Comparison of ENCODE assay signal across 2 cellular contexts in the genomic region with DNA sequence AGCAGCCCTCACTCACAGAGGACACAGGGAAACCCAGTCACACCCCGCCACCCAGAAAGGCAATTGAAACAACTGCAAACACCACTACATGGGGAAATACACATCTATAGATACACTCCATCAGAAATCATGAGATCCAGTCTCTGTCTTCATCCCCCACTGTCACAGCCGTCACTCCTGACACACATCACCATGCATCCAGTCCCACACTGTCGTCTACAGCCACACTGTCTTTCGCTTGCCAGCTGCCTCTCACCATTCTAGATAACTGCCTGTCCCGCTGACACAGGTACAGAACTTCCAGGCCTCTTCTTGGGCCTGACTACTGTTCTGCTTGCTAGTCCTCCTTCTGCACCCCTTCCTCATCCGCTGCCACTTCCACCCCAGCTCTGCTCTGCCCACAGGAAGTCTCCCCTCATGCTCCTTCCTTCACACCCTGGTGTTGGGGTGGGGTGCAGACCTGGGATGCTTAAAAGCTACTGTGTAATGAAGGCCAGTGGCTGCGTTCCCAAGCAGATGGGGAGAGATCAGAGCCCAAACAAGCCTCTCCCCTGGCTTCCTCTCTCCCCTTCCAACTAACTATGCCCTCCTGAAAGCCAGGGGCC.
TF ChIP-seq lines count a peak whose summit lies in the region.

No MANE protein-coding gene starts in this region.

TF ChIP-seq in neural cell, 6 proteins besides CTCF, POLR2A, EP300 and RAD21:
- TF ChIP-seq EZH2 (IDR thresholded peaks at IDR 0.05; ENCODE audit: borderline replicate concordance, insufficient read depth, low read length, poor library complexity, severe bottlenecking) (no peak), POLR2AphosphoS5 (IDR thresholded peaks at IDR 0.05) (no peak), TAF1 (IDR thresholded peaks at IDR 0.05; ENCODE audit: low read depth) (no peak), SMC3 (conservative IDR thresholded peaks at IDR 0.05; ENCODE audit: poor library complexity) (no peak)
- TF ChIP-seq, protein P1, sequence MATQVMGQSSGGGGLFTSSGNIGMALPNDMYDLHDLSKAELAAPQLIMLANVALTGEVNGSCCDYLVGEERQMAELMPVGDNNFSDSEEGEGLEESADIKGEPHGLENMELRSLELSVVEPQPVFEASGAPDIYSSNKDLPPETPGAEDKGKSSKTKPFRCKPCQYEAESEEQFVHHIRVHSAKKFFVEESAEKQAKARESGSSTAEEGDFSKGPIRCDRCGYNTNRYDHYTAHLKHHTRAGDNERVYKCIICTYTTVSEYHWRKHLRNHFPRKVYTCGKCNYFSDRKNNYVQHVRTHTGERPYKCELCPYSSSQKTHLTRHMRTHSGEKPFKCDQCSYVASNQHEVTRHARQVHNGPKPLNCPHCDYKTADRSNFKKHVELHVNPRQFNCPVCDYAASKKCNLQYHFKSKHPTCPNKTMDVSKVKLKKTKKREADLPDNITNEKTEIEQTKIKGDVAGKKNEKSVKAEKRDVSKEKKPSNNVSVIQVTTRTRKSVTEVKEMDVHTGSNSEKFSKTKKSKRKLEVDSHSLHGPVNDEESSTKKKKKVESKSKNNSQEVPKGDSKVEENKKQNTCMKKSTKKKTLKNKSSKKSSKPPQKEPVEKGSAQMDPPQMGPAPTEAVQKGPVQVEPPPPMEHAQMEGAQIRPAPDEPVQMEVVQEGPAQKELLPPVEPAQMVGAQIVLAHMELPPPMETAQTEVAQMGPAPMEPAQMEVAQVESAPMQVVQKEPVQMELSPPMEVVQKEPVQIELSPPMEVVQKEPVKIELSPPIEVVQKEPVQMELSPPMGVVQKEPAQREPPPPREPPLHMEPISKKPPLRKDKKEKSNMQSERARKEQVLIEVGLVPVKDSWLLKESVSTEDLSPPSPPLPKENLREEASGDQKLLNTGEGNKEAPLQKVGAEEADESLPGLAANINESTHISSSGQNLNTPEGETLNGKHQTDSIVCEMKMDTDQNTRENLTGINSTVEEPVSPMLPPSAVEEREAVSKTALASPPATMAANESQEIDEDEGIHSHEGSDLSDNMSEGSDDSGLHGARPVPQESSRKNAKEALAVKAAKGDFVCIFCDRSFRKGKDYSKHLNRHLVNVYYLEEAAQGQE (IDR thresholded peaks at IDR 0.05; ENCODE audit: borderline replicate concordance), result no peak

TF ChIP-seq in HepG2, 621 proteins besides CTCF, POLR2A, EP300 and RAD21:
- no peak for TF ChIP-seq PRPF4 (IDR thresholded peaks at IDR 0.05; ENCODE audit: low read depth, low read length, poor library complexity, severe bottlenecking)
- no peak for TF ChIP-seq ARID2 (CRISPR knock-in tag; IDR thresholded peaks at IDR 0.05; ENCODE audit: borderline replicate concordance)
- no peak for TF ChIP-seq GPN1 (CRISPR knock-in tag; IDR thresholded peaks at IDR 0.05; ENCODE audit: borderline replicate concordance)
- no peak for TF ChIP-seq NRL (CRISPR knock-in tag; IDR thresholded peaks at IDR 0.05; ENCODE audit: borderline replicate concordance)
- TF ChIP-seq ZBTB7A (CRISPR knock-in tag; IDR thresholded peaks at IDR 0.05), result no peak
- TF ChIP-seq, protein P2, sequence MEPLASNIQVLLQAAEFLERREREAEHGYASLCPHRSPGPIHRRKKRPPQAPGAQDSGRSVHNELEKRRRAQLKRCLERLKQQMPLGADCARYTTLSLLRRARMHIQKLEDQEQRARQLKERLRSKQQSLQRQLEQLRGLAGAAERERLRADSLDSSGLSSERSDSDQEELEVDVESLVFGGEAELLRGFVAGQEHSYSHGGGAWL (CRISPR knock-in tag; IDR thresholded peaks at IDR 0.05), result no peak
- no peak for TF ChIP-seq NFKB2 (CRISPR knock-in tag; IDR thresholded peaks at IDR 0.05; ENCODE audit: borderline replicate concordance)
- no peak for TF ChIP-seq ZNF709 (CRISPR knock-in tag; IDR thresholded peaks at IDR 0.05)
- TF ChIP-seq ZNF839 (CRISPR knock-in tag; IDR thresholded peaks at IDR 0.05; ENCODE audit: borderline replicate concordance), result no peak
- TF ChIP-seq, protein P3, sequence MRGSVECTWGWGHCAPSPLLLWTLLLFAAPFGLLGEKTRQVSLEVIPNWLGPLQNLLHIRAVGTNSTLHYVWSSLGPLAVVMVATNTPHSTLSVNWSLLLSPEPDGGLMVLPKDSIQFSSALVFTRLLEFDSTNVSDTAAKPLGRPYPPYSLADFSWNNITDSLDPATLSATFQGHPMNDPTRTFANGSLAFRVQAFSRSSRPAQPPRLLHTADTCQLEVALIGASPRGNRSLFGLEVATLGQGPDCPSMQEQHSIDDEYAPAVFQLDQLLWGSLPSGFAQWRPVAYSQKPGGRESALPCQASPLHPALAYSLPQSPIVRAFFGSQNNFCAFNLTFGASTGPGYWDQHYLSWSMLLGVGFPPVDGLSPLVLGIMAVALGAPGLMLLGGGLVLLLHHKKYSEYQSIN (CRISPR knock-in tag; IDR thresholded peaks at IDR 0.05; ENCODE audit: borderline replicate concordance), result no peak
- no peak for TF ChIP-seq PAWR (CRISPR knock-in tag; IDR thresholded peaks at IDR 0.05; ENCODE audit: borderline replicate concordance)
- no peak for TF ChIP-seq ZNF790 (CRISPR knock-in tag; IDR thresholded peaks at IDR 0.05; ENCODE audit: borderline replicate concordance)
- TF ChIP-seq ZNF431 (CRISPR knock-in tag; IDR thresholded peaks at IDR 0.05; ENCODE audit: borderline replicate concordance, low read depth), result no peak
- TF ChIP-seq CBX5 (CRISPR knock-in tag; IDR thresholded peaks at IDR 0.05; ENCODE audit: borderline replicate concordance), result no peak
- TF ChIP-seq, protein P4, sequence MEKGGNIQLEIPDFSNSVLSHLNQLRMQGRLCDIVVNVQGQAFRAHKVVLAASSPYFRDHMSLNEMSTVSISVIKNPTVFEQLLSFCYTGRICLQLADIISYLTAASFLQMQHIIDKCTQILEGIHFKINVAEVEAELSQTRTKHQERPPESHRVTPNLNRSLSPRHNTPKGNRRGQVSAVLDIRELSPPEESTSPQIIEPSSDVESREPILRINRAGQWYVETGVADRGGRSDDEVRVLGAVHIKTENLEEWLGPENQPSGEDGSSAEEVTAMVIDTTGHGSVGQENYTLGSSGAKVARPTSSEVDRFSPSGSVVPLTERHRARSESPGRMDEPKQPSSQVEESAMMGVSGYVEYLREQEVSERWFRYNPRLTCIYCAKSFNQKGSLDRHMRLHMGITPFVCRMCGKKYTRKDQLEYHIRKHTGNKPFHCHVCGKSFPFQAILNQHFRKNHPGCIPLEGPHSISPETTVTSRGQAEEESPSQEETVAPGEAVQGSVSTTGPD (CRISPR knock-in tag; IDR thresholded peaks at IDR 0.05), result no peak
- TF ChIP-seq HCFC1 (IDR thresholded peaks at IDR 0.05; ENCODE audit: low read depth, low read length), result no peak
- TF ChIP-seq KDM3A (CRISPR knock-in tag; IDR thresholded peaks at IDR 0.05; ENCODE audit: low read depth), result no peak
- TF ChIP-seq, protein P5, sequence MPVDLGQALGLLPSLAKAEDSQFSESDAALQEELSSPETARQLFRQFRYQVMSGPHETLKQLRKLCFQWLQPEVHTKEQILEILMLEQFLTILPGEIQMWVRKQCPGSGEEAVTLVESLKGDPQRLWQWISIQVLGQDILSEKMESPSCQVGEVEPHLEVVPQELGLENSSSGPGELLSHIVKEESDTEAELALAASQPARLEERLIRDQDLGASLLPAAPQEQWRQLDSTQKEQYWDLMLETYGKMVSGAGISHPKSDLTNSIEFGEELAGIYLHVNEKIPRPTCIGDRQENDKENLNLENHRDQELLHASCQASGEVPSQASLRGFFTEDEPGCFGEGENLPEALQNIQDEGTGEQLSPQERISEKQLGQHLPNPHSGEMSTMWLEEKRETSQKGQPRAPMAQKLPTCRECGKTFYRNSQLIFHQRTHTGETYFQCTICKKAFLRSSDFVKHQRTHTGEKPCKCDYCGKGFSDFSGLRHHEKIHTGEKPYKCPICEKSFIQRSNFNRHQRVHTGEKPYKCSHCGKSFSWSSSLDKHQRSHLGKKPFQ (CRISPR knock-in tag; IDR thresholded peaks at IDR 0.05; ENCODE audit: insufficient replicate concordance), result no peak
- TF ChIP-seq, protein P6, sequence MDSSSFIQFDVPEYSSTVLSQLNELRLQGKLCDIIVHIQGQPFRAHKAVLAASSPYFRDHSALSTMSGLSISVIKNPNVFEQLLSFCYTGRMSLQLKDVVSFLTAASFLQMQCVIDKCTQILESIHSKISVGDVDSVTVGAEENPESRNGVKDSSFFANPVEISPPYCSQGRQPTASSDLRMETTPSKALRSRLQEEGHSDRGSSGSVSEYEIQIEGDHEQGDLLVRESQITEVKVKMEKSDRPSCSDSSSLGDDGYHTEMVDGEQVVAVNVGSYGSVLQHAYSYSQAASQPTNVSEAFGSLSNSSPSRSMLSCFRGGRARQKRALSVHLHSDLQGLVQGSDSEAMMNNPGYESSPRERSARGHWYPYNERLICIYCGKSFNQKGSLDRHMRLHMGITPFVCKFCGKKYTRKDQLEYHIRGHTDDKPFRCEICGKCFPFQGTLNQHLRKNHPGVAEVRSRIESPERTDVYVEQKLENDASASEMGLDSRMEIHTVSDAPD (CRISPR knock-in tag; IDR thresholded peaks at IDR 0.05), result no peak
TF ChIP-seq in HepG2: peak in this region for 0.
